In genomic region chr7:15007507-15007906, GRCh38 we compare ENCODE assay signal across 10 cellular contexts.
A peak's percentile ranks its signal among the peaks of the same experiment; 100 is the strongest.
DNase-seq lines count a peak whose midpoint lies in the region; ATAC-seq and TF ChIP-seq lines count a peak whose summit lies in the region.
"Had no signal": no experiment of that assay in that cellular context is flagged by ENCODE, and none has a peak within 500 bp of the region (broad histone marks: within the 10 kb centered on the region; RNA-seq: fewer than 3 reads in every experiment).

No MANE protein-coding gene starts in this region.

- TF ChIP-seq CTCF in HL-60 (IDR thresholded peaks at IDR 0.05; ENCODE audit: insufficient read depth, low read length) = peak; percentile 7

- H3K27me3 ChIP-seq in HL-60 (ENCODE audit: insufficient read depth, poor library complexity, severe bottlenecking) = no peaks in the 10 kb centered on the region

- H3K4me3 ChIP-seq in HL-60 (replicated peaks; ENCODE audit: insufficient read depth, low read length) = no peak overlapping the region

- DNase-seq in COR-L47 (lab: John Stamatoyannopoulos, UW) = peak; percentile 20
- DNase-seq in HL-60 (ENCODE audit: low read depth in 1 of 2, low spot score in 1 of 2) = no peak
- DNase-seq in SW480 (ENCODE audit: low spot score) = peak; percentile 14
- DNase-seq in islet precursor cell = peak; percentile 74
- DNase-seq in caudate nucleus (lab: John Stamatoyannopoulos, UW) = no peak
- DNase-seq in NCI-H510A treated with DMSO at 0.1 percent for 48 hours (lab: John Stamatoyannopoulos, UW) = no peak
- DNase-seq in GM19238 (ENCODE audit: insufficient read length, low spot score) = no peak
- DNase-seq: activated CD4-positive, alpha-beta T cell treated with anti-CD3 and anti-CD28 coated beads, Interleukin-2, amount 10 ng/mL, durations not matched to agents 24 days and 14 days; NCI-H1930 had no signal

- H3K27ac ChIP-seq in HL-60 (replicated peaks) = no peak overlapping the region
- no peak overlapping the region for H3K27ac ChIP-seq in caudate nucleus (ENCODE audit: low read depth, low read length)

- no peak for ATAC-seq in HG02571 (IDR thresholded peaks at IDR 0.05; ENCODE audit: unreplicated experiment)

Comparison
In these comparisons a context has a peak if more than half of its experiments do, and no peak if none do; other contexts are left out.
1. DNase-seq: peak in COR-L47 (single experiment), SW480 (single experiment) and islet precursor cell (single experiment); none in HL-60 (0 of 2), caudate nucleus (0 of 61), NCI-H510A treated with DMSO at 0.1 percent for 48 hours (single experiment) and GM19238 (single experiment).